Comparison of ENCODE assay signal across 10 cellular contexts in genomic region chr6:132401941-132402275, GRCh38. TPM values are rescaled to one million over a fixed set of nuclear protein-coding genes. Genes with fewer than 3 reads are reported as not detected.
DNase-seq lines count a peak whose midpoint lies in the region; ATAC-seq and TF ChIP-seq lines count a peak whose summit lies in the region.
"Had no signal": no experiment of that assay in that cellular context is flagged by ENCODE, and none has a peak within 500 bp of the region (broad histone marks: within the 10 kb centered on the region; RNA-seq: fewer than 3 reads in every experiment).

No MANE protein-coding gene starts in this region.

- H3K4me3 ChIP-seq in iPS-11a (ENCODE audit: low read depth, low read length) (peak overlapping the region; percentile 78), sigmoid colon (peak overlapping the region; percentile 45 to 73 (median 68))

- peak overlapping the region; percentile 53 for H3K4me3 Mint-ChIP-seq in T-helper 17 cell

- H3K4me1 Mint-ChIP-seq in T-helper 17 cell: peaks cover 4% of the 10 kb centered on the region

- no peak for TF ChIP-seq CTCF in sigmoid colon (IDR thresholded peaks at IDR 0.05)

- TF ChIP-seq EP300 in sigmoid colon (IDR thresholded peaks at IDR 0.05): no peak

- intact Hi-C loops in sigmoid colon (cut with DNase I): no loop called here
- intact Hi-C loops in posterior cingulate gyrus (cut with DNase I): no loop called here

- H3K27me3 ChIP-seq in sigmoid colon: peaks cover 0 to 12% (median 9%) of the 10 kb centered on the region in 3 donors

- H3K36me3 Mint-ChIP-seq in T-helper 17 cell (ENCODE audit: low read depth): peaks cover 2% of the 10 kb centered on the region

- no peaks in the 10 kb centered on the region for H3K36me3 ChIP-seq in sigmoid colon

- WGBS in sigmoid colon, 2 donors: 23 to 32% methylated on average over 13 of the region's 13 CpGs

- DNase-seq in T-helper 17 cell (no peak), sigmoid colon (no peak), posterior cingulate gyrus (no peak), germinal center (ENCODE audit: low spot score) (no peak)
- DNase-seq: NCI-H2081 treated with DMSO at 0.1 percent for 48 hours had no signal

- no peak for TF ChIP-seq POLR2A in sigmoid colon (IDR thresholded peaks at IDR 0.05)

- peak overlapping the region in 3 of 4 donors; percentile 27 to 73 (median 67) for H3K27ac ChIP-seq in sigmoid colon

- no peak overlapping the region for H3K27ac Mint-ChIP-seq in T-helper 17 cell
- H3K27ac Mint-ChIP-seq: dendritic cell treated with granulocyte-macrophage colony-stimulating factor and Interleukin-4, amounts not matched to agents 40 ng/mL and 50 ng/mL, for 4 days had no signal

- peak; percentile 2 for ATAC-seq in GM18502 (IDR thresholded peaks at IDR 0.05; ENCODE audit: poor library complexity, unreplicated experiment)
- no peak for ATAC-seq in T-helper 17 cell
- ATAC-seq in HG03460 (IDR thresholded peaks at IDR 0.05; ENCODE audit: unreplicated experiment): no peak
- no peak for ATAC-seq in HG03097 (IDR thresholded peaks at IDR 0.05; ENCODE audit: low FRiP score, unreplicated experiment)

- H3K9me3 ChIP-seq in T-helper 17 cell (ENCODE audit: control insufficient read depth, low read length, poor library complexity, severe bottlenecking) (no peaks in the 10 kb centered on the region), sigmoid colon (no peaks in the 10 kb centered on the region)

- H3K4me1 ChIP-seq in sigmoid colon: peaks cover 0 to 18% (median 14%) of the 10 kb centered on the region in 4 donors

- peaks cover 49% of the 10 kb centered on the region for H3K27me3 Mint-ChIP-seq in T-helper 17 cell

RNA-seq across cellular contexts. Expression of gene MOXD1, which starts 0.6 kb away (rescaled TPM):
- not detected for total RNA-seq in T-helper 17 cell
- total RNA-seq in sigmoid colon: 10 to 100 TPM in 3 of 4 donors, 1 to 10 TPM in 1; 9.4 to 20.8 (median 11.7) TPM
- polyA plus RNA-seq in sigmoid colon: 1 to 10 TPM; 1.2 to 6.6 (median 1.6) TPM

Comparison
In these comparisons a context has a peak if more than half of its experiments do, and no peak if none do; other contexts are left out.
1. RNA of gene MOXD1, which starts 0.6 kb away (total RNA-seq): 9.4 to 20.8 TPM in sigmoid colon; not detected in T-helper 17 cell; every median in the first group is over 10 times any median in the second.